Comparison of ENCODE assay signal across 8 cellular contexts in the genomic region with DNA sequence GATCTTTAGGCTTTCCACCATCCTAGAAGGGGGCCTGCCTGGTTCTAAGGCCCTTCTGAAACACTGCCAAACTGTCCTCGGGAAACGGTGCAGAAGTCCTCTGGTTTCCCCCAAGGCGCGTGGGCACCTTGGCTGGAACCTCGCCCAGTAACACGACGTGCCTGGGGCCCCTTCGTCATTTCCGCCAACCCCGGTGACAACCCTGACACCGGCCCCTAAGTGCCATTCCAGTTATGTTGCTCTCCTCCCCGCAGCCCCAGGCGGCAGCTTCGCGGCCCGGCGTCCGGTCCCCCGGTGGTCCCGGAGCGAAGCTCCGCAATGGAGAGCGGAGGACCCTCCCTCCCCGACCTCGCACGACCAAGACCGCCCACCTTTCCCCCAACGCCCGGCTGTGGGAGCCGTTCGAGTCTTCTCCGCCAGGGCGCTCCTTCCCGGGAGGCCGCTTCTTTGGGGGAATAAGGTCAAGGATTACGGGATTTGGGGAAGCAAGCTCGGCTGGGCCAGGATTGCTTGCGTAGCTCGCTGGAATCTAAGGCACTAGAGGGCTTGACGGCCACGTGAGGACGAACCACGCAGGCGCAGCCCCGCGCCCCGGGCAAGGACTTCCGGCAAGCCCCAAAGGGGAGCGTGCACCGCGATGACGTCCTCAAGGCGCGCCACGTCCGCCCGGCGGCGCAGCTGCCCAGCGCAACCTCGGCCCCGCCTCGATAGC. TPM values are rescaled to one million over a fixed set of nuclear protein-coding genes. Genes with fewer than 3 reads are reported as not detected.
A peak's percentile ranks its signal among the peaks of the same experiment; 100 is the strongest.
DNase-seq lines count a peak whose midpoint lies in the region; ATAC-seq and TF ChIP-seq lines count a peak whose summit lies in the region.

No MANE protein-coding gene starts in this region.

- H3K79me2 ChIP-seq in OCI-LY7 (ENCODE audit: insufficient read depth, low read depth, low read length), result peaks cover 23% of the 10 kb centered on the region

- peak overlapping the region; percentile 78 for H2BK120ac ChIP-seq in IMR-90 (ENCODE audit: low read depth, low read length)

- H2BK5ac ChIP-seq in IMR-90 (ENCODE audit: low read depth, low read length, poor library complexity, severe bottlenecking), result peak overlapping the region; percentile 90

- ATAC-seq in GM21528 (IDR thresholded peaks at IDR 0.05; ENCODE audit: low FRiP score, unreplicated experiment) (peak; percentile 74), IMR-90 (ENCODE audit: low read depth) (peak; percentile 77)

- TF ChIP-seq RAD21 in IMR-90 (IDR thresholded peaks at IDR 0.05; ENCODE audit: low read length), result no peak

- peaks cover 10% of the 10 kb centered on the region; the same call in 1 of the 2 replicates for H3K36me3 ChIP-seq in IMR-90 (ENCODE audit: control insufficient read depth, insufficient read depth, low read length)
- peaks cover 16% of the 10 kb centered on the region; the same call in 1 of the 2 replicates for H3K36me3 ChIP-seq in OCI-LY7 (ENCODE audit: insufficient read depth, low read length)

- no peaks in the 10 kb centered on the region for H3K27me3 ChIP-seq in IMR-90 (ENCODE audit: control insufficient read depth, insufficient read depth, low read length)

- POLR2A ChIA-PET in IMR-90 (lab: Charles Lee; ENCODE audit: unreplicated experiment), result no interaction called here
- POLR2A ChIA-PET in OCI-LY7 (lab: Charles Lee), result interaction anchor here (0.7 kb wide), 1 partner anchor 29 kb away, joined by 6 read pairs; no protein-coding TSS in a partner anchor

- peak; percentile 91 for TF ChIP-seq POLR2A in IMR-90 (IDR thresholded peaks at IDR 0.05; ENCODE audit: low read depth, low read length)
- TF ChIP-seq POLR2A in erythroblast (IDR thresholded peaks at IDR 0.05; ENCODE audit: low read length), result peak; percentile 85

- peak overlapping the region; percentile 98 for H3K56ac ChIP-seq in IMR-90 (ENCODE audit: extremely low read depth, insufficient read depth, low read length)

- peaks cover 24 to 70% of the 10 kb centered on the region in 2 experiments for H3K79me1 ChIP-seq in IMR-90 (ENCODE audit: low read depth in 1 of 2, low read length in 2 of 2)

- H3K23ac ChIP-seq in IMR-90 (ENCODE audit: low read depth, low read length), result peak overlapping the region; percentile 99

- H4K20me1 ChIP-seq in IMR-90 (ENCODE audit: insufficient read depth, low read length) (peaks cover 8% of the 10 kb centered on the region), OCI-LY7 (ENCODE audit: insufficient read depth, low read length) (no peaks in the 10 kb centered on the region)

- no peaks in the 10 kb centered on the region for H3K9me2 ChIP-seq in OCI-LY7 (ENCODE audit: insufficient read depth, low read length)

- H2AK5ac ChIP-seq in IMR-90 (ENCODE audit: low read depth, low read length), result peak overlapping the region; percentile 93

- BruUV-seq in IMR-90 (replicated peaks; lab: Mats Ljungman, UMichigan), result no TSS peak
- no TSS peak for BruUV-seq in OCI-LY7 (replicated peaks; lab: Mats Ljungman, UMichigan)

- dilution Hi-C loops in IMR-90 (cut with HindIII; ENCODE audit: low sequenced_read_pairs, unreplicated experiment), result no loop called here

- H3K4me3 ChIP-seq in IMR-90 (ENCODE audit: insufficient read depth, low read depth, low read length) (peak overlapping the region; percentile 97), OCI-LY7 (ENCODE audit: low read depth, low read length, poor library complexity, severe bottlenecking) (peak overlapping the region; percentile 95)

- DNase-seq in DMS 273 treated with DMSO at 0.1 percent for 48 hours (lab: John Stamatoyannopoulos, UW) (peak; percentile 79), IMR-90 (peak; percentile 98), OCI-LY7 (ENCODE audit: low spot score) (peak; percentile 98), activated T-cell treated with anti-CD3 and anti-CD28 coated beads for 48 hours (ENCODE audit: low read depth) (peak; percentile 97), erythroblast (lab: John Stamatoyannopoulos, UW) (peak; percentile 99), mucosa of gallbladder (ENCODE audit: low spot score) (peak; percentile 98)
- peak; percentile 98 for DNase-seq in stimulated activated CD8-positive, alpha-beta memory T cell treated with anti-CD3 and anti-CD28 coated beads, Interleukin-4, amount 100 ng/mL, for 24 hours (ENCODE audit: low read depth)

- CTCF ChIA-PET in IMR-90 (lab: Yijun Ruan, JAX), result interaction anchor here (1.0 kb wide), 1 partner anchor 13 kb away, joined by 3 read pairs; no protein-coding TSS in a partner anchor
- CTCF ChIA-PET in OCI-LY7 (lab: Charles Lee; ENCODE audit: unreplicated experiment), result no interaction called here

- H3K4me1 ChIP-seq in IMR-90 (ENCODE audit: control insufficient read depth, insufficient read depth, low read length) (peaks cover 12% of the 10 kb centered on the region), OCI-LY7 (ENCODE audit: insufficient read depth, low read length, poor library complexity, severe bottlenecking) (peaks cover 32% of the 10 kb centered on the region)

- H2BK20ac ChIP-seq in IMR-90 (ENCODE audit: low read depth, low read length), result peak overlapping the region; percentile 59; the same call in 1 of the 2 replicates

- H3K4me2 ChIP-seq in IMR-90 (ENCODE audit: low read depth, low read length) (peak overlapping the region; percentile 77), OCI-LY7 (ENCODE audit: low read length) (peak overlapping the region; percentile 91)

- H3K14ac ChIP-seq in IMR-90 (replicated peaks; ENCODE audit: low read depth, low read length), result peak overlapping the region; percentile 97

- H2AFZ ChIP-seq in IMR-90 (replicated peaks; ENCODE audit: low read length, poor library complexity), result peak overlapping the region; percentile 100
- H2AFZ ChIP-seq in OCI-LY7 (ENCODE audit: low read length), result peak overlapping the region; percentile 80

- peak overlapping the region; percentile 87 to 90 for H4K8ac ChIP-seq in IMR-90 (ENCODE audit: low read depth in 2 of 2, low read length in 2 of 2)

- 0% methylated on average over 23 of the region's 63 CpGs; no CpG with 5 or more reads in 1 of the 2 experiments for WGBS in IMR-90 (ENCODE audit: extremely low coverage in 2 of 2, insufficient read length in 1 of 2), 2 experiments

- peak overlapping the region; percentile 95 for H3K27ac ChIP-seq in IMR-90 (ENCODE audit: insufficient read depth, low read length)
- H3K27ac ChIP-seq in OCI-LY7 (ENCODE audit: low read depth, low read length, poor library complexity, severe bottlenecking), result peak overlapping the region; percentile 85

- peak overlapping the region; percentile 100 for H2AK9ac ChIP-seq in IMR-90 (replicated peaks; ENCODE audit: low read depth, low read length, poor library complexity)

- H2BK15ac ChIP-seq in IMR-90 (ENCODE audit: low read depth, low read length), result peak overlapping the region; percentile 51; the same call in 1 of the 3 replicates

- H3K9me1 ChIP-seq in IMR-90 (ENCODE audit: insufficient read depth, low read length), result peaks cover 5% of the 10 kb centered on the region

- in situ Hi-C loops in IMR-90 (cut with MboI; ENCODE audit: low sequenced_read_pairs), result no loop called here

- H3K4ac ChIP-seq in IMR-90 (ENCODE audit: low read depth, low read length), result peak overlapping the region; percentile 92

- peak overlapping the region; percentile 65 for H4K5ac ChIP-seq in IMR-90 (ENCODE audit: low read depth, low read length)

- H3K9me3 ChIP-seq in IMR-90 (ENCODE audit: control insufficient read depth, insufficient read depth, low read length) (no peaks in the 10 kb centered on the region), OCI-LY7 (ENCODE audit: low read length) (no peaks in the 10 kb centered on the region)

- H4K91ac ChIP-seq in IMR-90 (ENCODE audit: insufficient read depth, low read depth, low read length), result peak overlapping the region; percentile 92

- intact Hi-C loops in IMR-90 (cut with micrococcal nuclease) (loop anchor here (2.0 kb wide), 1 partner anchor 56 kb away; a partner anchor contains a TSS), OCI-LY7 (cut with micrococcal nuclease; ENCODE audit: unreplicated experiment) (loop anchor here (1.0 to 5.0 kb wide), 6 partner anchors 12 to 406 kb away; a partner anchor contains a TSS)

- H3K9ac ChIP-seq in IMR-90 (ENCODE audit: low read depth, low read length), result peak overlapping the region; percentile 81

- no peak; the same call in 1 of the 2 replicates for TF ChIP-seq CTCF in IMR-90 (conservative IDR thresholded peaks at IDR 0.05; ENCODE audit: low read depth, low read length)
- TF ChIP-seq CTCF in OCI-LY7 (conservative IDR thresholded peaks at IDR 0.05; ENCODE audit: low read length), result no peak

- peak overlapping the region; percentile 26; the same call in 1 of the 2 replicates for H3K18ac ChIP-seq in IMR-90 (ENCODE audit: low read depth, low read length)

RNA-seq across cellular contexts. Expression of a gene that starts 0.6 kb away (rescaled TPM):
- 138 and 143 TPM in 2 replicates for total RNA-seq in IMR-90 (2012; rRNA removed)
- polyA plus RNA-seq in IMR-90 (2012; rRNA removed), result 238 and 247 TPM in 2 replicates
- polyA plus RNA-seq in IMR-90 (2012; cell fraction: cytosol; rRNA removed), result 157 and 265 TPM in 2 replicates
- polyA plus RNA-seq in IMR-90 (2012; cell fraction: nucleus; rRNA removed; ENCODE audit: low replicate concordance), result 135 and 414 TPM in 2 replicates
- total RNA-seq in OCI-LY7 (2014; rRNA removed; shearing (Covaris generic)), result 57.1 and 65.7 TPM in 2 replicates
- total RNA-seq in OCI-LY7 (2022), result 48.8 and 65.5 TPM in 2 replicates
- 156 TPM for total RNA-seq in mucosa of gallbladder

RNA-seq across cellular contexts. Expression of a gene that starts 29.0 kb away (rescaled TPM):
- total RNA-seq in IMR-90 (2012; rRNA removed) (99.4 and 108 TPM in 2 replicates), OCI-LY7 (2022) (40.1 and 46.9 TPM in 2 replicates), mucosa of gallbladder (51.1 TPM)
- polyA plus RNA-seq in IMR-90 (2012; rRNA removed), result 123 and 154 TPM in 2 replicates
- polyA plus RNA-seq in IMR-90 (2012; cell fraction: cytosol; rRNA removed), result 122 and 126 TPM in 2 replicates
- polyA plus RNA-seq in IMR-90 (2012; cell fraction: nucleus; rRNA removed; ENCODE audit: low replicate concordance), result 101 and 217 TPM in 2 replicates
- 53.0 and 67.8 TPM in 2 replicates for total RNA-seq in OCI-LY7 (2014; rRNA removed; shearing (Covaris generic))

RNA-seq across cellular contexts. Expression of a gene that starts 30.9 kb away (rescaled TPM):
- total RNA-seq in IMR-90 (2012; rRNA removed), result 0.28 and 0.36 TPM in 2 replicates
- polyA plus RNA-seq in IMR-90 (2012; rRNA removed), result 1.3 and 1.7 TPM in 2 replicates
- 0.73 and 1.4 TPM in 2 replicates for polyA plus RNA-seq in IMR-90 (2012; cell fraction: cytosol; rRNA removed)
- 5.4 and 11.7 TPM in 2 replicates for polyA plus RNA-seq in IMR-90 (2012; cell fraction: nucleus; rRNA removed; ENCODE audit: low replicate concordance)
- 1.2 and 1.6 TPM in 2 replicates for total RNA-seq in OCI-LY7 (2014; rRNA removed; shearing (Covaris generic))
- total RNA-seq in OCI-LY7 (2022), result 1.5 and 2.5 TPM in 2 replicates
- 9.4 TPM for total RNA-seq in mucosa of gallbladder

RNA-seq across cellular contexts. Expression of a gene that starts 54.1 kb away (rescaled TPM):
- total RNA-seq in IMR-90 (2012; rRNA removed) (0.18 and 0.28 TPM in 2 replicates), OCI-LY7 (2022) (16.9 and 17.7 TPM in 2 replicates), mucosa of gallbladder (7.5 TPM)
- polyA plus RNA-seq in IMR-90 (2012; rRNA removed), result 1.3 and 2.5 TPM in 2 replicates
- 1.1 and 1.7 TPM in 2 replicates for polyA plus RNA-seq in IMR-90 (2012; cell fraction: cytosol; rRNA removed)
- polyA plus RNA-seq in IMR-90 (2012; cell fraction: nucleus; rRNA removed; ENCODE audit: low replicate concordance), result 22.0 and 37.2 TPM in 2 replicates
- total RNA-seq in OCI-LY7 (2014; rRNA removed; shearing (Covaris generic)), result 4.7 and 7.5 TPM in 2 replicates

RNA-seq across cellular contexts. Expression of a gene that starts 54.4 kb away (rescaled TPM):
- total RNA-seq in IMR-90 (2012; rRNA removed), result 6.8 and 6.9 TPM in 2 replicates
- polyA plus RNA-seq in IMR-90 (2012; rRNA removed), result 18.5 and 24.2 TPM in 2 replicates
- 22.9 and 28.1 TPM in 2 replicates for polyA plus RNA-seq in IMR-90 (2012; cell fraction: cytosol; rRNA removed)
- polyA plus RNA-seq in IMR-90 (2012; cell fraction: nucleus; rRNA removed; ENCODE audit: low replicate concordance), result 66.1 and 134 TPM in 2 replicates
- total RNA-seq in OCI-LY7 (2014; rRNA removed; shearing (Covaris generic)), result 18.0 and 22.1 TPM in 2 replicates
- total RNA-seq in OCI-LY7 (2022), result 11.8 and 15.1 TPM in 2 replicates
- total RNA-seq in mucosa of gallbladder, result 179 TPM

Comparison
In these comparisons a context has a peak if more than half of its experiments do, and no peak if none do; other contexts are left out.
1. Peak in every context shown above with its lines: DNase-seq, ATAC-seq, H3K4me3 ChIP-seq and H3K27ac ChIP-seq.